In the genomic region with DNA sequence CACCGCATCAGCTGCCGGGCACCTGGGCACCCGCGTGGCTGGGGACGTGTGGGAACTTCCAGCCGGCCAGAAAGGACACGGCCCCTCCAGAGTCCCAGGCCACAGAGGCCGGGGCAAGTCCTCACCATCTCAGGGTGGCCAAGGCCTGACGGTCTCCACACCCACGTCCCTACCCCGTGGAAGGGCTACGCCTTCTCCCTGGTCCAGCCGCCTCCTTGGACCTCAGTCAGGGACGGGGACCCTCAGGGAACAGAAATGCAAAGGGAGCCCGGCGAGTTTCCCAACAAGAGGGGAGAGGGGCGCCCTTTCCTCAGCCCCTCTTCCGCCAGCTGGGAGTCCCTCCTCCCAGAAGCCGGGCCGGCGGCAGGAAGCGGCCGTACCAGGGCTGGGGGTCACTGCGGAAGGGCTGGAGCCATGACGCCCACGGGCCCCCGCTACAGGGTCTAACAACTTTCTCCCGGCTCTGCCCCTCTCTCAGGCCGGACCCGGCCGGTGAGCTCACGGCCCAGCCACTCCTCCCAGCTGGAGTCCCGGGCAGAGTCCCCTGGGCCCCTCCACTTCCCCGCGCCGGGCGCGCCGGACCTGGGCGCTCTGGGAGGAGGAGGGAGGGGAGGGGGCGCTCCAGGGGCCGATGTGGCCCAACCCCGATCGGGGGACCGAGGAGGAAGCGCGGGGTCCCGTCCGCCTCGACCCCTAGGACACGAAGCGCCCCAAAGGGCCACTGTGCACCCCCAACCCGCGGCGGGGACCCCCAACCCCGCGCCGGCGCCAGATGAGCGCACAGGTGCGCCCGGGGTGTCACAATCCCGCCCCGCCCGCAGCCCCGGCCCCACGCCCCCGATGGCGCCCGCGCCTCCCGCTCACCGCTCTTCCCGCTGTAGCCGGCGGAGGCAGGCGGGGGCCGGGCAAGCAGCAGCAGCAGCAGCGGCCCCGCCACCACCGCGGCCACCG, we compare ENCODE assay signal across 8 cellular contexts. TPM values are rescaled to one million over a fixed set of nuclear protein-coding genes. Genes with fewer than 3 reads are reported as not detected.
DNase-seq lines count a peak whose midpoint lies in the region; ATAC-seq and TF ChIP-seq lines count a peak whose summit lies in the region.

No MANE protein-coding gene starts in this region.

- H3K27ac Mint-ChIP-seq in activated CD8-positive, alpha-beta memory T cell treated with anti-CD3 and anti-CD28 coated beads, Interleukin-2, amount 10 ng/mL, durations not matched to agents 7 days and 5 days = no peak overlapping the region
- H3K27ac Mint-ChIP-seq in osteocyte (ENCODE audit: unreplicated experiment) = no peak overlapping the region

- H3K36me3 ChIP-seq in WERI-Rb-1 = peaks cover 16% of the 10 kb centered on the region

- peak overlapping the region; percentile 84 for H3K4me3 ChIP-seq in WERI-Rb-1 (ENCODE audit: low read depth, low read length)
- peak overlapping the region; percentile 76 for H3K4me3 ChIP-seq in fibroblast of pulmonary artery (replicated peaks; ENCODE audit: low read depth, low read length)

- H3K4me3 Mint-ChIP-seq in activated CD8-positive, alpha-beta memory T cell treated with anti-CD3 and anti-CD28 coated beads, Interleukin-2, amount 10 ng/mL, durations not matched to agents 7 days and 5 days = peak overlapping the region; percentile 64
- H3K4me3 Mint-ChIP-seq in osteocyte (ENCODE audit: unreplicated experiment) = peak overlapping the region; percentile 74

- peak overlapping the region; percentile 77 for H3K27ac ChIP-seq in WERI-Rb-1

- peaks cover 20% of the 10 kb centered on the region for H3K4me1 Mint-ChIP-seq in activated CD8-positive, alpha-beta memory T cell treated with anti-CD3 and anti-CD28 coated beads, Interleukin-2, amount 10 ng/mL, durations not matched to agents 7 days and 5 days
- H3K4me1 Mint-ChIP-seq in osteocyte (ENCODE audit: unreplicated experiment) = peaks cover 19% of the 10 kb centered on the region

- peak; percentile 51 for ATAC-seq in activated CD8-positive, alpha-beta memory T cell treated with anti-CD3 and anti-CD28 coated beads, Interleukin-2, amount 10 ng/mL, durations not matched to agents 7 days and 5 days
- peak; percentile 13 for ATAC-seq in HG03039 (IDR thresholded peaks at IDR 0.05; ENCODE audit: unreplicated experiment)
- no peak for ATAC-seq in HG02884 (IDR thresholded peaks at IDR 0.05; ENCODE audit: unreplicated experiment)

- peaks cover 1% of the 10 kb centered on the region for H3K36me3 Mint-ChIP-seq in activated CD8-positive, alpha-beta memory T cell treated with anti-CD3 and anti-CD28 coated beads, Interleukin-2, amount 10 ng/mL, durations not matched to agents 7 days and 5 days
- H3K36me3 Mint-ChIP-seq in osteocyte (ENCODE audit: unreplicated experiment) = peaks cover 2% of the 10 kb centered on the region

- TF ChIP-seq CTCF in WERI-Rb-1 (IDR thresholded peaks at IDR 0.05; ENCODE audit: low read depth, low read length) (no peak), fibroblast of pulmonary artery (IDR thresholded peaks at IDR 0.05; ENCODE audit: low read length, missing control alignments) (no peak), osteocyte (IDR thresholded peaks at IDR 0.05) (no peak)

- no peaks in the 10 kb centered on the region for H3K27me3 ChIP-seq in WERI-Rb-1 (ENCODE audit: insufficient read depth, low read depth, severe bottlenecking)

- H3K9me3 ChIP-seq in WERI-Rb-1 (ENCODE audit: severe bottlenecking) = peaks cover 2% of the 10 kb centered on the region

- CTCF ChIA-PET in activated CD8-positive, alpha-beta memory T cell treated with anti-CD3 and anti-CD28 coated beads, Interleukin-2, amount 10 ng/mL, durations not matched to agents 7 days and 5 days (lab: Charles Lee) = interaction anchor here (1.3 kb wide), 2 partner anchors 11 to 29 kb away, joined by 4 to 5 read pairs; a partner anchor contains a TSS

- H3K27me3 Mint-ChIP-seq in activated CD8-positive, alpha-beta memory T cell treated with anti-CD3 and anti-CD28 coated beads, Interleukin-2, amount 10 ng/mL, durations not matched to agents 7 days and 5 days = peaks cover 5% of the 10 kb centered on the region
- H3K27me3 Mint-ChIP-seq in osteocyte (ENCODE audit: unreplicated experiment) = no peaks in the 10 kb centered on the region

- H3K9me3 Mint-ChIP-seq in activated CD8-positive, alpha-beta memory T cell treated with anti-CD3 and anti-CD28 coated beads, Interleukin-2, amount 10 ng/mL, durations not matched to agents 7 days and 5 days (ENCODE audit: low read depth) = no peaks in the 10 kb centered on the region
- H3K9me3 Mint-ChIP-seq in osteocyte (ENCODE audit: unreplicated experiment) = no peaks in the 10 kb centered on the region

- peak; percentile 44 for DNase-seq in activated CD8-positive, alpha-beta memory T cell treated with anti-CD3 and anti-CD28 coated beads, Interleukin-2, amount 10 ng/mL, durations not matched to agents 7 days and 5 days
- no peak for DNase-seq in activated CD8-positive, alpha-beta memory T cell treated with anti-CD3 and anti-CD28 coated beads for 24 hours
- no peak for DNase-seq in WERI-Rb-1
- no peak for DNase-seq in fibroblast of pulmonary artery (ENCODE audit: low read depth)
- DNase-seq in osteocyte (ENCODE audit: extremely low spot score, unreplicated experiment) = peak; percentile 87
- DNase-seq in middle frontal gyrus (ENCODE audit: extremely low spot score, low spot score) = no peak

RNA-seq across cellular contexts. Expression of a gene that starts 0.7 kb away (rescaled TPM):
- 10 to 100 TPM; 46.6 to 50.4 TPM for total RNA-seq in activated CD8-positive, alpha-beta memory T cell treated with anti-CD3 and anti-CD28 coated beads, Interleukin-2, amount 10 ng/mL, durations not matched to agents 7 days and 5 days
- 59.3 and 61.6 TPM in 2 replicates for total RNA-seq in osteocyte

RNA-seq across cellular contexts. Expression of a gene that starts 10.8 kb away (rescaled TPM):
- total RNA-seq in activated CD8-positive, alpha-beta memory T cell treated with anti-CD3 and anti-CD28 coated beads, Interleukin-2, amount 10 ng/mL, durations not matched to agents 7 days and 5 days = 10 to 100 TPM; 89.0 to 90.7 TPM
- total RNA-seq in osteocyte = 71.7 and 74.3 TPM in 2 replicates

RNA-seq across cellular contexts. Expression of a gene that starts 15.9 kb away (rescaled TPM):
- total RNA-seq in activated CD8-positive, alpha-beta memory T cell treated with anti-CD3 and anti-CD28 coated beads, Interleukin-2, amount 10 ng/mL, durations not matched to agents 7 days and 5 days = 1 to 10 TPM; 6.7 to 7.0 TPM
- 148 and 157 TPM in 2 replicates for total RNA-seq in osteocyte

RNA-seq across cellular contexts. Expression of a gene that starts 20.6 kb away (rescaled TPM):
- 1 to 10 TPM; 5.9 to 6.3 TPM for total RNA-seq in activated CD8-positive, alpha-beta memory T cell treated with anti-CD3 and anti-CD28 coated beads, Interleukin-2, amount 10 ng/mL, durations not matched to agents 7 days and 5 days
- total RNA-seq in osteocyte = 23.4 and 23.9 TPM in 2 replicates

RNA-seq across cellular contexts. Expression of a gene that starts 28.6 kb away (rescaled TPM):
- total RNA-seq in activated CD8-positive, alpha-beta memory T cell treated with anti-CD3 and anti-CD28 coated beads, Interleukin-2, amount 10 ng/mL, durations not matched to agents 7 days and 5 days = 10 to 100 TPM; 22.3 to 25.7 TPM
- total RNA-seq in osteocyte = 31.5 and 33.0 TPM in 2 replicates

Comparison
In these comparisons a context has a peak if more than half of its experiments do, and no peak if none do; other contexts are left out.
1. DNase-seq: peak in activated CD8-positive, alpha-beta memory T cell treated with anti-CD3 and anti-CD28 coated beads, Interleukin-2, amount 10 ng/mL, durations not matched to agents 7 days and 5 days (single experiment) and osteocyte (single experiment); none in activated CD8-positive, alpha-beta memory T cell treated with anti-CD3 and anti-CD28 coated beads for 24 hours (single experiment), WERI-Rb-1 (single experiment), fibroblast of pulmonary artery (single experiment) and middle frontal gyrus (single experiment).
2. RNA of a gene that starts 15.9 kb away (total RNA-seq): 148 to 157 TPM in osteocyte; 6.7 to 7.0 TPM in activated CD8-positive, alpha-beta memory T cell treated with anti-CD3 and anti-CD28 coated beads, Interleukin-2, amount 10 ng/mL, durations not matched to agents 7 days and 5 days; every median in the first group is over 10 times any median in the second.